ENCODE assay signal across 13 cellular contexts in genomic region chr3:29922990-29923746, GRCh38.
A peak's percentile ranks its signal among the peaks of the same experiment; 100 is the strongest.
DNase-seq lines count a peak whose midpoint lies in the region; ATAC-seq and TF ChIP-seq lines count a peak whose summit lies in the region.
"Had no signal": no experiment of that assay in that cellular context is flagged by ENCODE, and none has a peak within 500 bp of the region (broad histone marks: within the 10 kb centered on the region; RNA-seq: fewer than 3 reads in every experiment).

No MANE protein-coding gene starts in this region.

- H3K36me3 ChIP-seq in mesodermal cell (ENCODE audit: control insufficient read depth, insufficient read depth, low read length): no peaks in the 10 kb centered on the region

- no peaks in the 10 kb centered on the region for H3K36me3 Mint-ChIP-seq in activated T-helper 1 cell treated with anti-CD3 and anti-CD28 coated beads, Interleukin-12 subunit alpha, Interleukin-12 subunit beta, Interleukin-2, Interleukin-4 antibody, amounts not matched to agents 30 ng/mL and 10 ng/mL and 1 ng/mL, durations not matched to agents 14 hours and 24 hours and 36 hours (ENCODE audit: low read depth)
- H3K36me3 Mint-ChIP-seq: activated naive CD8-positive, alpha-beta T cell treated with anti-CD3 and anti-CD28 coated beads, Interleukin-2, amount 10 ng/mL, durations not matched to agents 7 days and 5 days had no signal

- H3K9me3 ChIP-seq in mesodermal cell (ENCODE audit: control insufficient read depth, low read length): no peaks in the 10 kb centered on the region

- H3K27ac ChIP-seq in epithelial cell of prostate: peak overlapping the region; percentile 22
- H3K27ac ChIP-seq in mesodermal cell (ENCODE audit: low read depth, low read length, severe bottlenecking): peak overlapping the region; percentile 85

- no peaks in the 10 kb centered on the region for H3K4me1 Mint-ChIP-seq in activated T-helper 1 cell treated with anti-CD3 and anti-CD28 coated beads, Interleukin-12 subunit alpha, Interleukin-12 subunit beta, Interleukin-2, Interleukin-4 antibody, amounts not matched to agents 30 ng/mL and 10 ng/mL and 1 ng/mL, durations not matched to agents 14 hours and 24 hours and 36 hours (ENCODE audit: low read depth)
- H3K4me1 Mint-ChIP-seq: activated naive CD8-positive, alpha-beta T cell treated with anti-CD3 and anti-CD28 coated beads, Interleukin-2, amount 10 ng/mL, durations not matched to agents 7 days and 5 days had no signal

- intact Hi-C loops in activated T-helper 1 cell treated with anti-CD3 and anti-CD28 coated beads, Interleukin-12 subunit alpha, Interleukin-12 subunit beta, Interleukin-2, Interleukin-4 antibody, amounts not matched to agents 30 ng/mL and 10 ng/mL and 1 ng/mL, durations not matched to agents 14 hours and 24 hours and 36 hours (cut with micrococcal nuclease): no loop called here

- H3K4me3 ChIP-seq in AG09309 (ENCODE audit: control insufficient read depth, low read depth, low read length) (no peak overlapping the region), mesodermal cell (ENCODE audit: extremely low read depth, insufficient read depth, low read length, poor library complexity, severe bottlenecking) (no peak overlapping the region)

- WGBS in mesodermal cell (ENCODE audit: insufficient coverage in 2 of 2), 2 experiments: 67 to 75% methylated on average over 1 of the region's 5 CpGs

- DNase-seq in AG09309 (ENCODE audit: low read depth) (peak; percentile 54), NCI-H524 (lab: John Stamatoyannopoulos, UW) (peak; percentile 69 to 81), epithelial cell of prostate (ENCODE audit: low read depth, low spot score) (peak; percentile 98), NCI-H526 treated with DMSO at 0.1 percent for 48 hours (lab: John Stamatoyannopoulos, UW) (no peak), NCI-H146 treated with DMSO at 0.1 percent for 48 hours (lab: John Stamatoyannopoulos, UW; ENCODE audit: unreplicated experiment) (no peak)
- no peak for DNase-seq in activated T-helper 1 cell treated with anti-CD3 and anti-CD28 coated beads, Interleukin-12 subunit alpha, Interleukin-12 subunit beta, Interleukin-2, Interleukin-4 antibody, amounts not matched to agents 30 ng/mL and 10 ng/mL and 1 ng/mL, durations not matched to agents 14 hours and 24 hours and 36 hours (ENCODE audit: low spot score)
- DNase-seq: activated naive CD8-positive, alpha-beta T cell treated with anti-CD3 and anti-CD28 coated beads, Interleukin-2, amount 10 ng/mL, durations not matched to agents 7 days and 5 days; CD4-positive, alpha-beta T cell; kidney; NCI-H2171; stimulated activated CD4-positive, alpha-beta T cell treated with anti-CD3 and anti-CD28 coated beads, Interleukin-2, amount 100 ng/mL, for 48 hours had no signal

- no peak for TF ChIP-seq CTCF in AG09309 (IDR thresholded peaks at IDR 0.05; ENCODE audit: control insufficient read depth, insufficient read depth, low read depth, low read length, missing control alignments)

- H3K4me1 ChIP-seq in mesodermal cell (ENCODE audit: control insufficient read depth, insufficient read depth, low read length, poor library complexity, severe bottlenecking): peaks cover 22% of the 10 kb centered on the region

- peaks cover 2% of the 10 kb centered on the region for H3K27me3 Mint-ChIP-seq in activated T-helper 1 cell treated with anti-CD3 and anti-CD28 coated beads, Interleukin-12 subunit alpha, Interleukin-12 subunit beta, Interleukin-2, Interleukin-4 antibody, amounts not matched to agents 30 ng/mL and 10 ng/mL and 1 ng/mL, durations not matched to agents 14 hours and 24 hours and 36 hours (ENCODE audit: insufficient read depth)
- H3K27me3 Mint-ChIP-seq: activated naive CD8-positive, alpha-beta T cell treated with anti-CD3 and anti-CD28 coated beads, Interleukin-2, amount 10 ng/mL, durations not matched to agents 7 days and 5 days had no signal

- no peak overlapping the region for H3K27ac Mint-ChIP-seq in activated T-helper 1 cell treated with anti-CD3 and anti-CD28 coated beads, Interleukin-12 subunit alpha, Interleukin-12 subunit beta, Interleukin-2, Interleukin-4 antibody, amounts not matched to agents 30 ng/mL and 10 ng/mL and 1 ng/mL, durations not matched to agents 14 hours and 24 hours and 36 hours
- H3K27ac Mint-ChIP-seq: activated naive CD8-positive, alpha-beta T cell treated with anti-CD3 and anti-CD28 coated beads, Interleukin-2, amount 10 ng/mL, durations not matched to agents 7 days and 5 days; CD4-positive, alpha-beta T cell had no signal

- no peaks in the 10 kb centered on the region for H3K9me3 Mint-ChIP-seq in activated T-helper 1 cell treated with anti-CD3 and anti-CD28 coated beads, Interleukin-12 subunit alpha, Interleukin-12 subunit beta, Interleukin-2, Interleukin-4 antibody, amounts not matched to agents 30 ng/mL and 10 ng/mL and 1 ng/mL, durations not matched to agents 14 hours and 24 hours and 36 hours
- H3K9me3 Mint-ChIP-seq: activated naive CD8-positive, alpha-beta T cell treated with anti-CD3 and anti-CD28 coated beads, Interleukin-2, amount 10 ng/mL, durations not matched to agents 7 days and 5 days; CD4-positive, alpha-beta T cell had no signal

- no peak for ATAC-seq in HG03439 (IDR thresholded peaks at IDR 0.05; ENCODE audit: unreplicated experiment)

- no peak overlapping the region for H3K4me3 Mint-ChIP-seq in activated T-helper 1 cell treated with anti-CD3 and anti-CD28 coated beads, Interleukin-12 subunit alpha, Interleukin-12 subunit beta, Interleukin-2, Interleukin-4 antibody, amounts not matched to agents 30 ng/mL and 10 ng/mL and 1 ng/mL, durations not matched to agents 14 hours and 24 hours and 36 hours
- H3K4me3 Mint-ChIP-seq: activated naive CD8-positive, alpha-beta T cell treated with anti-CD3 and anti-CD28 coated beads, Interleukin-2, amount 10 ng/mL, durations not matched to agents 7 days and 5 days; CD4-positive, alpha-beta T cell had no signal

Comparison
In these comparisons a context has a peak if more than half of its experiments do, and no peak if none do; other contexts are left out.
1. DNase-seq: peak in AG09309 (single experiment), NCI-H524 (2 of 2) and epithelial cell of prostate (single experiment); none in activated T-helper 1 cell treated with anti-CD3 and anti-CD28 coated beads, Interleukin-12 subunit alpha, Interleukin-12 subunit beta, Interleukin-2, Interleukin-4 antibody, amounts not matched to agents 30 ng/mL and 10 ng/mL and 1 ng/mL, durations not matched to agents 14 hours and 24 hours and 36 hours (single experiment), NCI-H526 treated with DMSO at 0.1 percent for 48 hours (single experiment) and NCI-H146 treated with DMSO at 0.1 percent for 48 hours (single experiment).